In the genomic region with DNA sequence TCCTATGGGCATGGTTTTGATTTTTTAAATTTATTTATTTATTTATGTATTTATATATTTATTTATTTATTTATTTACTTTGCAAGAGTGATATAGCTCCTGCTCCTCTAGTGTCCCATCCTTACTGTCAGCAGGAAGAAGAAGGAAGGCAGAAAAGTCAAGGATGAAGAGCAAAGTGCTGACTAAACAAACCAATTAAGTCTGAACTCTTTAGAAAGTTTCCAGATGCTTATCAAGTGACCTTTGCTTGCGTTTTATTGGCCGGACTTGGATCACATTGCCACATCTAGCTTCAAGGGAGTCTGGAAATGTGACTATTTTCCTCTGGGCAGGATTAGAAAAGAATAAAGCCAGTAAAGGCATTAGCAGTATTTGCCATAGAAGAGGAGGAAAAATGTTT, we compare ENCODE assay signal across 18 cellular contexts. TPM values are rescaled to one million over a fixed set of nuclear protein-coding genes. Genes with fewer than 3 reads are reported as not detected.
DNase-seq lines count a peak whose midpoint lies in the region; ATAC-seq, FAIRE-seq and TF ChIP-seq lines count a peak whose summit lies in the region.
"Had no signal": no experiment of that assay in that cellular context is flagged by ENCODE, and none has a peak within 500 bp of the region (broad histone marks: within the 10 kb centered on the region; RNA-seq: fewer than 3 reads in every experiment).

No MANE protein-coding gene starts in this region.

- no peak overlapping the region for H3K4me2 ChIP-seq in A549
- H3K4me2 ChIP-seq: BLaER1 treated with 17β-estradiol and CSF1 and Interleukin-3, amounts not matched to agents 10 nM and 100 nM had no signal

- WGBS in A549 (ENCODE audit: missing lambda C conversion rate): 30% methylated on average over 2 of the region's 2 CpGs
- WGBS in small intestine, 3 donors: 41 to 76% (median 49%) methylated on average over 2 of the region's 2 CpGs

- H3K27ac ChIP-seq in A549: no peak overlapping the region
- H3K27ac ChIP-seq in HEK293 (ENCODE audit: extremely low read depth, low read depth, low read length): no peak overlapping the region
- H3K27ac ChIP-seq in small intestine (ENCODE audit: low read depth in 1 of 2, low read length in 1 of 2): no peak overlapping the region
- H3K27ac ChIP-seq: BLaER1 treated with 17β-estradiol and CSF1 and Interleukin-3, amounts not matched to agents 10 nM and 100 nM; C4-2B had no signal

- POLR2A ChIA-PET in A549 (lab: Yijun Ruan, JAX): interaction anchor here (0.6 kb wide), 1 partner anchor 107 kb away, joined by 3 read pairs; no protein-coding TSS in a partner anchor
- POLR2A ChIA-PET in HEK293 (lab: Yijun Ruan, JAX): no interaction called here

- TF ChIP-seq RAD21 in A549 (conservative IDR thresholded peaks at IDR 0.05 in 1 of 2, IDR thresholded peaks at IDR 0.05 in 1 of 2): no peak

- H3K9me3 ChIP-seq in A549 (no peaks in the 10 kb centered on the region), HEK293 (ENCODE audit: control insufficient read depth, insufficient read depth, low read depth, low read length) (no peaks in the 10 kb centered on the region), small intestine (ENCODE audit: control insufficient read depth, low read depth) (no peaks in the 10 kb centered on the region), BE2C (no peaks in the 10 kb centered on the region)
- H3K9me3 ChIP-seq: BLaER1 treated with 17β-estradiol and CSF1 and Interleukin-3, amounts not matched to agents 10 nM and 100 nM had no signal

- DNase-seq in A549 (ENCODE audit: low read depth in 1 of 2, low spot score in 1 of 2) (no peak), small intestine (peak; percentile 5), BE2C (no peak), NCI-H524 treated with DMSO at 0.1 percent for 48 hours (lab: John Stamatoyannopoulos, UW) (no peak)
- DNase-seq: 8988T; Caco-2; Calu3; CD4-positive, alpha-beta T cell; CD8-positive, alpha-beta T cell; DMS79 treated with DMSO at 0.1 percent for 48 hours; GF-D8 had no signal

- no peak for FAIRE-seq in A549 (lab: Jason Lieb, UNC)
- FAIRE-seq in small intestine (lab: Jason Lieb, UNC): no peak
- FAIRE-seq: D721Med, GM12891, GM19239 had no signal

- H3K4me1 ChIP-seq in A549 (no peaks in the 10 kb centered on the region), HEK293 (ENCODE audit: control insufficient read depth, insufficient read depth, low read length) (no peaks in the 10 kb centered on the region), small intestine (ENCODE audit: control insufficient read depth in 2 of 2, insufficient read depth in 1 of 2, low read depth in 1 of 2, low read length in 1 of 2) (no peaks in the 10 kb centered on the region), BE2C (no peaks in the 10 kb centered on the region)
- H3K4me1 ChIP-seq: BLaER1 treated with 17β-estradiol and CSF1 and Interleukin-3, amounts not matched to agents 10 nM and 100 nM; Caco-2 had no signal

- TF ChIP-seq CTCF in A549 (IDR thresholded peaks at IDR 0.05) (no peak), HEK293 (tag by site-specific recombination; IDR thresholded peaks at IDR 0.05) (no peak), BE2C (IDR thresholded peaks at IDR 0.05; ENCODE audit: low read depth, low read length) (no peak)

- no peaks in the 10 kb centered on the region for H3K27me3 ChIP-seq in small intestine (ENCODE audit: control insufficient read depth in 2 of 2, insufficient read depth in 2 of 2, low read length in 2 of 2)
- no peaks in the 10 kb centered on the region for H3K27me3 ChIP-seq in BE2C
- H3K27me3 ChIP-seq: BLaER1 treated with 17β-estradiol and CSF1 and Interleukin-3, amounts not matched to agents 10 nM and 100 nM had no signal

- H3K4me3 ChIP-seq in A549: no peak overlapping the region
- no peak overlapping the region for H3K4me3 ChIP-seq in HEK293 (ENCODE audit: low read depth, low read length)
- H3K4me3 ChIP-seq in small intestine (ENCODE audit: low read depth in 1 of 2, low read length in 2 of 2): no peak overlapping the region
- no peak overlapping the region for H3K4me3 ChIP-seq in BE2C (ENCODE audit: low read depth, low read length)
- H3K4me3 ChIP-seq: BLaER1 treated with 17β-estradiol and CSF1 and Interleukin-3, amounts not matched to agents 10 nM and 100 nM had no signal

- TF ChIP-seq EP300 in A549 (IDR thresholded peaks at IDR 0.05): no peak

- H3K36me3 ChIP-seq in HEK293 (ENCODE audit: control insufficient read depth in 2 of 2, insufficient read depth in 1 of 2, low read length in 2 of 2) (no peaks in the 10 kb centered on the region), small intestine (ENCODE audit: control insufficient read depth in 2 of 2, insufficient read depth in 2 of 2, low read length in 2 of 2) (no peaks in the 10 kb centered on the region), BE2C (no peaks in the 10 kb centered on the region)
- H3K36me3 ChIP-seq: BLaER1 treated with 17β-estradiol and CSF1 and Interleukin-3, amounts not matched to agents 10 nM and 100 nM had no signal

- TF ChIP-seq POLR2A in A549 (IDR thresholded peaks at IDR 0.05; ENCODE audit: low read length): no peak

- no peak for ATAC-seq in A549
- ATAC-seq: CD8-positive, alpha-beta T cell had no signal

- CTCF ChIA-PET in A549 (lab: Yijun Ruan, JAX): interaction anchor here (0.7 kb wide), 1 partner anchor 19 kb away, joined by 3 read pairs; no protein-coding TSS in a partner anchor
- CTCF ChIA-PET in HEK293 (lab: Yijun Ruan, JAX): no interaction called here

TF ChIP-seq in A549, 52 proteins besides CTCF, POLR2A, EP300 and RAD21:
- no peak for TF ChIP-seq EHMT2 (IDR thresholded peaks at IDR 0.05; ENCODE audit: low read depth)
- peak; percentile 52 for TF ChIP-seq MAFK (IDR thresholded peaks at IDR 0.05; ENCODE audit: partially characterized antibody)
- peak; percentile 53 for TF ChIP-seq ZC3H11A (IDR thresholded peaks at IDR 0.05)

TF ChIP-seq in HEK293, 187 proteins besides CTCF, POLR2A, EP300 and RAD21:
- TF ChIP-seq EGR2 (tag by site-specific recombination; IDR thresholded peaks at IDR 0.05; ENCODE audit: low read depth): no peak
- TF ChIP-seq ZNF426 (tag by site-specific recombination; IDR thresholded peaks at IDR 0.05): peak; percentile 23; the same call in 1 of the 2 replicates

RNA-seq across cellular contexts. Expression of gene OR4B1, which starts 8.7 kb away (rescaled TPM):
- polyA plus RNA-seq in A549 (2011; rRNA removed) (not detected in 2 replicates), A549 (2017; fragmentation: RNase III; extraction: RNeasy Plus Mini Kit Qiagen cat#74134 plus additional on column Dnase treatment) (not detected in 3 replicates), small intestine (not detected)
- not detected in 2 replicates for polyA plus RNA-seq in A549 (2012; cell fraction: cytosol; rRNA removed)
- not detected in 2 replicates for polyA plus RNA-seq in A549 (2012; cell fraction: nucleus; rRNA removed)
- 0.29 TPM in 1 of 2 replicates, not detected in the other for polyA minus RNA-seq in A549 (2011; rRNA and poly(A)+ RNA removed)
- polyA plus RNA-seq in BE2C (2012; ENCODE audit: insufficient read depth, insufficient read length, low read depth): not detected
- polyA plus RNA-seq: BJ had no signal

RNA-seq across cellular contexts. Expression of gene OR4X2, which starts 37.0 kb away (rescaled TPM):
- not detected in 2 replicates for polyA plus RNA-seq in A549 (2011; rRNA removed)
- polyA plus RNA-seq in A549 (2012; cell fraction: cytosol; rRNA removed): not detected in 2 replicates
- polyA plus RNA-seq in A549 (2012; cell fraction: nucleus; rRNA removed): not detected in 2 replicates
- polyA plus RNA-seq in A549 (2017; fragmentation: RNase III; extraction: RNeasy Plus Mini Kit Qiagen cat#74134 plus additional on column Dnase treatment): not detected in 3 replicates
- polyA minus RNA-seq in A549 (2011; rRNA and poly(A)+ RNA removed): not detected in 2 replicates
- not detected for polyA plus RNA-seq in small intestine
- polyA plus RNA-seq in BE2C (2012; ENCODE audit: insufficient read depth, insufficient read length, low read depth): not detected
- polyA plus RNA-seq: BJ had no signal

RNA-seq across cellular contexts. Expression of gene OR4X1, which starts 55.8 kb away (rescaled TPM):
- polyA plus RNA-seq in A549 (2011; rRNA removed): not detected in 2 replicates
- polyA plus RNA-seq in A549 (2012; cell fraction: cytosol; rRNA removed): not detected in 2 replicates
- not detected in 2 replicates for polyA plus RNA-seq in A549 (2012; cell fraction: nucleus; rRNA removed)
- polyA plus RNA-seq in A549 (2017; fragmentation: RNase III; extraction: RNeasy Plus Mini Kit Qiagen cat#74134 plus additional on column Dnase treatment): not detected in 3 replicates
- not detected in 2 replicates for polyA minus RNA-seq in A549 (2011; rRNA and poly(A)+ RNA removed)
- not detected for polyA plus RNA-seq in small intestine
- polyA plus RNA-seq in BE2C (2012; ENCODE audit: insufficient read depth, insufficient read length, low read depth): not detected
- polyA plus RNA-seq: BJ had no signal
